2 cellular contexts compared by ENCODE assay signal in genomic region chr1:100233566-100233965, GRCh38. TPM values are rescaled to one million over a fixed set of nuclear protein-coding genes. Genes with fewer than 3 reads are reported as not detected.
"Had no signal": no experiment of that assay in that cellular context is flagged by ENCODE, and none has a peak within 500 bp of the region (broad histone marks: within the 10 kb centered on the region; RNA-seq: fewer than 3 reads in every experiment).

No MANE protein-coding gene starts in this region.

RNA-seq across cellular contexts. Expression of gene LRRC39, which starts 55.5 kb away (rescaled TPM):
- total RNA-seq: SJSA1 had no signal
- polyA plus RNA-seq: IgD-negative memory B cell had no signal
